Comparison of ENCODE assay signal across 20 cellular contexts in genomic region chr9:126506361-126507317, GRCh38.
A peak's percentile ranks its signal among the peaks of the same experiment; 100 is the strongest.
DNase-seq lines count a peak whose midpoint lies in the region; ATAC-seq and TF ChIP-seq lines count a peak whose summit lies in the region.
"Had no signal": no experiment of that assay in that cellular context is flagged by ENCODE, and none has a peak within 500 bp of the region (broad histone marks: within the 10 kb centered on the region; RNA-seq: fewer than 3 reads in every experiment).

No MANE protein-coding gene starts in this region.

- peaks cover 0 to 23% (median 0%) of the 10 kb centered on the region in 9 donors for H3K36me3 ChIP-seq in heart right ventricle
- H3K36me3 ChIP-seq: BLaER1 had no signal

- H3K4me1 ChIP-seq in heart right ventricle, result no peaks in the 10 kb centered on the region

- TF ChIP-seq CTCF in heart right ventricle (IDR thresholded peaks at IDR 0.05), result no peak

- no peak overlapping the region for H3K4me3 ChIP-seq in heart right ventricle
- H3K4me3 ChIP-seq: BLaER1, GM12878, GM23338 had no signal

- no peaks in the 10 kb centered on the region for H3K9me3 ChIP-seq in heart right ventricle
- H3K9me3 ChIP-seq: BLaER1 had no signal

- H3K27me3 ChIP-seq in heart right ventricle, result peaks cover 0 to 23% (median 14%) of the 10 kb centered on the region in 7 donors
- H3K27me3 ChIP-seq: BLaER1 had no signal

- peak; percentile 58 for DNase-seq in cardiac septum (ENCODE audit: low spot score)
- no peak for DNase-seq in heart right ventricle
- no peak for DNase-seq in left lobe of liver (ENCODE audit: low spot score)
- peak; percentile 72 for DNase-seq in pons (ENCODE audit: low spot score)
- no peak for DNase-seq in erythroblast (lab: John Stamatoyannopoulos, UW)
- no peak for DNase-seq in NCI-H446 treated with DMSO at 0.1 percent for 48 hours (lab: John Stamatoyannopoulos, UW)
- DNase-seq: CD8-positive, alpha-beta memory T cell; DND-41; KBM-7; NCI-H1417 treated with DMSO at 0.1 percent for 48 hours; NCI-H2029; NCI-H2171 treated with DMSO at 0.1 percent for 48 hours; NCI-H748 treated with DMSO at 0.1 percent for 48 hours; PC-3 had no signal

- intact Hi-C loops in cardiac septum (cut with DNase I), result no loop called here
- intact Hi-C loops in heart right ventricle (cut with DNase I), result loop anchor here in 3 of 10 donors (5.0 to 10.0 kb wide), 4 partner anchors 188 to 278 kb away; no protein-coding TSS in a partner anchor

- no peak for ATAC-seq in heart right ventricle
- peak; percentile 13 for ATAC-seq in left lobe of liver
- ATAC-seq in GM19351 (IDR thresholded peaks at IDR 0.05; ENCODE audit: unreplicated experiment), result no peak
- no peak for ATAC-seq in HG02678 (IDR thresholded peaks at IDR 0.05; ENCODE audit: unreplicated experiment)
- ATAC-seq: GM12878, GM23338, PC-3 had no signal

- no peak overlapping the region for H3K27ac ChIP-seq in heart right ventricle
- H3K27ac ChIP-seq: BLaER1, RWPE1 had no signal

- no peak for TF ChIP-seq POLR2A in erythroblast (IDR thresholded peaks at IDR 0.05; ENCODE audit: low read length)

- 84 to 85% methylated on average over 27 of the region's 27 CpGs for WGBS in heart right ventricle, 2 donors

Comparison
In these comparisons a context has a peak if more than half of its experiments do, and no peak if none do; other contexts are left out.
1. DNase-seq: peak in cardiac septum (single experiment) and pons (single experiment); none in heart right ventricle (0 of 2), left lobe of liver (single experiment), erythroblast (0 of 2) and NCI-H446 treated with DMSO at 0.1 percent for 48 hours (single experiment).